8 cellular contexts compared by ENCODE assay signal in the genomic region with DNA sequence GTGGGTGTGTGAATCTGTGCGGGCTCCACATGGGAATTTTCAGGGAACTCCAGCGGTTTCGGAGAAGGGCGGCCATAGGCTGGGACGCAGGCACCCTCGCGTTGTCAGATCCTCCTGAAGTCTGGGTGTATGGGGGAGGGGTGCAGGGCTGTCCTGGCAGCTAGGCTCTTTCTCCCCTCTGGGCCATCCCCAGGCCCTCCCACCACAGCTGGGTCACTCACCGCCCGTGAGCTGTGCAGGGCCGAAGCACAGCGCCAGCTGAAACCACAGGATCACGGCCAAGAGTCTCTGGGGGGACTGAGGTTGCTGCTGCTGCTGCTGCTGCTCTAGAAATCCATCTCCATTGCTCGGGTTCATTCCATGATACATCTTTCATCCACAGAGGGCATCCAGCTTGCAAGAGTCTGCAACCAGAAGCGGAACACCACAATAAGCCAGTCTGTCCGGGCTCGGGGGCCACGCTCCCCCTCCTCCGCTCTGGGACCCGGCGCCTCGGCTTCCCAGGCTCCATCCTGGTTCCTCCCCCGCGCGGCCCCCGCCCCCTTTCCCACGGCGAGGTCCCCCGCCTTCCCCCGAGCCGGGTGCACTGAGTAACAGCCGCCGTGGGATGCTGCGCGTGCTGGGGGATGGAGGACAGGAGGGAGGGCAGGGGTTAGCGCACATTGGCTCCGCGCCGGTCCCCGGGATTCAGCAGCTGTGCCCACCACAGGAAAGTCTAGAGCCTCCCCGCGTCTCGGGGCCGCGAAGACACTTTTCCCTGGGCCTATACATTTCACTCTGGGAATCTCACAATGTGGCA. TPM values are rescaled to one million over a fixed set of nuclear protein-coding genes. Genes with fewer than 3 reads are reported as not detected.
A peak's percentile ranks its signal among the peaks of the same experiment; 100 is the strongest.
DNase-seq lines count a peak whose midpoint lies in the region; ATAC-seq and TF ChIP-seq lines count a peak whose summit lies in the region.

No MANE protein-coding gene starts in this region.

- H3K27me3 Mint-ChIP-seq in activated T-cell treated with anti-CD3 and anti-CD28 coated beads, Interleukin-2, amount 50 U/mL, for 4 hours (ENCODE audit: low read depth) = peaks cover 14% of the 10 kb centered on the region

- peak overlapping the region; percentile 69 for H3K18ac ChIP-seq in neuronal stem cell (ENCODE audit: low read length)

- no peak overlapping the region for H2BK12ac ChIP-seq in neuronal stem cell (ENCODE audit: low read length)

- no peak overlapping the region for H4K8ac ChIP-seq in neuronal stem cell (ENCODE audit: low read depth, low read length)

- no peak overlapping the region for H4K91ac ChIP-seq in neuronal stem cell (ENCODE audit: low read depth, low read length, poor library complexity)

- DNase-seq in D341Med (ENCODE audit: low spot score) (peak; percentile 68), NCI-H1105 (lab: John Stamatoyannopoulos, UW) (peak; percentile 42), fibroblast of the aortic adventitia (ENCODE audit: low read depth) (peak; percentile 25), neuronal stem cell (ENCODE audit: low spot score) (peak; percentile 41), 8988T (no peak), foreskin melanocyte (no peak)
- DNase-seq in activated T-cell treated with anti-CD3 and anti-CD28 coated beads, Interleukin-2, amount 50 U/mL, for 4 hours = peak; percentile 18

- peaks cover 17% of the 10 kb centered on the region for H3K4me1 Mint-ChIP-seq in activated T-cell treated with anti-CD3 and anti-CD28 coated beads, Interleukin-2, amount 50 U/mL, for 4 hours (ENCODE audit: low read depth)

- H3K14ac ChIP-seq in neuronal stem cell (ENCODE audit: low read length) = peak overlapping the region; percentile 57

- no peak overlapping the region for H2AK5ac ChIP-seq in neuronal stem cell (ENCODE audit: low read depth, low read length)

- peak; percentile 37 to 44 for ATAC-seq in activated T-cell treated with anti-CD3 and anti-CD28 coated beads, Interleukin-2, amount 50 U/mL, for 4 hours
- ATAC-seq in HG02840 (IDR thresholded peaks at IDR 0.05; ENCODE audit: low FRiP score, unreplicated experiment) = no peak

- H3K36me3 ChIP-seq in neuronal stem cell (replicated peaks in 1 of 2; ENCODE audit: control insufficient read depth in 2 of 2, insufficient read depth in 2 of 2, low read length in 2 of 2) = no peaks in the 10 kb centered on the region

- H2AFZ ChIP-seq in neuronal stem cell (ENCODE audit: low read length) = peak overlapping the region; percentile 82

- no peaks in the 10 kb centered on the region for H3K36me3 Mint-ChIP-seq in activated T-cell treated with anti-CD3 and anti-CD28 coated beads, Interleukin-2, amount 50 U/mL, for 4 hours (ENCODE audit: insufficient read depth)

- H3K79me1 ChIP-seq in neuronal stem cell (ENCODE audit: low read depth, low read length) = no peaks in the 10 kb centered on the region

- no peak overlapping the region for H3K4ac ChIP-seq in neuronal stem cell (ENCODE audit: low read length)

- H3K4me2 ChIP-seq in neuronal stem cell (ENCODE audit: insufficient read depth, low read length, poor library complexity, severe bottlenecking) = peak overlapping the region; percentile 96

- no CpG with 5 or more reads among the region's 44 CpGs for WGBS in neuronal stem cell (ENCODE audit: extremely low coverage in 2 of 2, insufficient read length in 2 of 2, insufficient replicate concordance in 1 of 2), 2 donors

- H3K23ac ChIP-seq in neuronal stem cell (ENCODE audit: low read depth, low read length, poor library complexity) = peak overlapping the region; percentile 2

- no peak overlapping the region for H2BK15ac ChIP-seq in neuronal stem cell (ENCODE audit: low read length)

- no peak overlapping the region for H3K27ac ChIP-seq in neuronal stem cell (replicated peaks; ENCODE audit: low read length)

- peak overlapping the region; percentile 6 for H2BK120ac ChIP-seq in neuronal stem cell (ENCODE audit: low read depth, low read length)

- no peaks in the 10 kb centered on the region for H3K9me3 ChIP-seq in neuronal stem cell (replicated peaks in 1 of 2; ENCODE audit: control insufficient read depth in 2 of 2, insufficient read depth in 1 of 2, low read depth in 1 of 2, low read length in 2 of 2)

- H3K4me3 ChIP-seq in fibroblast of the aortic adventitia (ENCODE audit: low read depth, low read length) = no peak overlapping the region
- peak overlapping the region; percentile 50 to 85 for H3K4me3 ChIP-seq in neuronal stem cell (ENCODE audit: low read length in 2 of 2)

- H3K4me1 ChIP-seq in neuronal stem cell (ENCODE audit: control insufficient read depth in 2 of 2, insufficient read depth in 1 of 2, low read depth in 1 of 2, low read length in 2 of 2) = peaks cover 3 to 9% of the 10 kb centered on the region in 2 donors

- peaks cover 0 to 71% (median 15%) of the 10 kb centered on the region in 3 experiments for H3K27me3 ChIP-seq in neuronal stem cell (ENCODE audit: control insufficient read depth in 3 of 3, insufficient read depth in 3 of 3, low read depth in 1 of 3, low read length in 3 of 3)

- no peaks in the 10 kb centered on the region for H3K9me3 Mint-ChIP-seq in activated T-cell treated with anti-CD3 and anti-CD28 coated beads, Interleukin-2, amount 50 U/mL, for 4 hours

- no peak for TF ChIP-seq CTCF in fibroblast of the aortic adventitia (IDR thresholded peaks at IDR 0.05; ENCODE audit: insufficient read depth, low read length)

- peak overlapping the region; percentile 56 for H3K9ac ChIP-seq in neuronal stem cell (ENCODE audit: low read depth, low read length, poor library complexity)

- H3K4me3 Mint-ChIP-seq in activated T-cell treated with anti-CD3 and anti-CD28 coated beads, Interleukin-2, amount 50 U/mL, for 4 hours = peak overlapping the region; percentile 86

- H2BK5ac ChIP-seq in neuronal stem cell (ENCODE audit: low read length) = peak overlapping the region; percentile 3

RNA-seq across cellular contexts. Expression of a gene that starts 0.7 kb away (rescaled TPM):
- total RNA-seq in activated T-cell treated with anti-CD3 and anti-CD28 coated beads, Interleukin-2, amount 50 U/mL, for 4 hours = 1 to 10 TPM in 2 of 3 donors, under 1 TPM in 1; 0.58 to 2.2 (median 1.0) TPM
- total RNA-seq in fibroblast of the aortic adventitia (ENCODE audit: low replicate concordance) = 0.18 and 1.9 TPM in 2 replicates
- polyA plus RNA-seq in neuronal stem cell (2013, experiment 1 of 2) = 4.7 TPM
- 4.3 TPM for polyA plus RNA-seq in neuronal stem cell (2013, experiment 2 of 2)

RNA-seq across cellular contexts. Expression of a gene that starts 30.0 kb away (rescaled TPM):
- total RNA-seq in activated T-cell treated with anti-CD3 and anti-CD28 coated beads, Interleukin-2, amount 50 U/mL, for 4 hours = not detected
- total RNA-seq in fibroblast of the aortic adventitia (ENCODE audit: low replicate concordance) = not detected in 2 replicates
- polyA plus RNA-seq in neuronal stem cell (2013, experiment 1 of 2) = not detected
- not detected for polyA plus RNA-seq in neuronal stem cell (2013, experiment 2 of 2)

Comparison
In these comparisons a context has a peak if more than half of its experiments do, and no peak if none do; other contexts are left out.
1. DNase-seq: peak in D341Med (single experiment), NCI-H1105 (single experiment), activated T-cell treated with anti-CD3 and anti-CD28 coated beads, Interleukin-2, amount 50 U/mL, for 4 hours (single experiment), fibroblast of the aortic adventitia (single experiment) and neuronal stem cell (single experiment); none in 8988T (single experiment) and foreskin melanocyte (single experiment).